16 cellular contexts compared by ENCODE assay signal in the genomic region with DNA sequence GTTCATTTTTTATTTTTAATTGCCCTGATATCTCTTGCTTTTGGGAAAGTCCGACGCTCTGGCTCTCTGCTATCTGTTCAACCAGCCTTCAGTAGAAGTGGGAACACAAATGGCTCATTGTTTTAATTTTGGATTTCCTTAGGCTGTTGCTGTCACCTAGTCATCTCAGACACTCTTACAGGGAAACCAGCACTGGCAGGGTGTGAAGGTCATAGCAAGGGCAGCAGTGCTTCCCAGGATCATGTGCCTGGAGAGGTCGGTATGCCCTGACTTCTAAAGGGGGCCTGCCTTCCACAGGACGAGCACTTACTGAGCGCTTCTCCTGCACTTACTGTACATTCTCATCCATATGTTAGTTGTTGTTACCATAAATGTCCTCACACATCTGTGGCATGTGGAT.
A peak's percentile ranks its signal among the peaks of the same experiment; 100 is the strongest.
DNase-seq lines count a peak whose midpoint lies in the region; ATAC-seq and TF ChIP-seq lines count a peak whose summit lies in the region.
"Had no signal": no experiment of that assay in that cellular context is flagged by ENCODE, and none has a peak within 500 bp of the region (broad histone marks: within the 10 kb centered on the region; RNA-seq: fewer than 3 reads in every experiment).

No MANE protein-coding gene starts in this region.

- peak overlapping the region in 11 of 12 donors; percentile 21 to 80 (median 66) for H3K27ac ChIP-seq in heart left ventricle
- no peak overlapping the region for H3K27ac ChIP-seq in aorta (ENCODE audit: low read depth in 1 of 2, low read length in 2 of 2)
- H3K27ac ChIP-seq: C4-2B, GM23248 had no signal

- intact Hi-C loops in heart left ventricle (cut with DNase I) = loop anchor here in 2 of 10 donors (5.0 to 10.0 kb wide), 3 partner anchors 33 to 704 kb away; no protein-coding TSS in a partner anchor
- intact Hi-C loops in left ventricle myocardium superior (cut with micrococcal nuclease) = no loop called here
- intact Hi-C loops in aorta (cut with DNase I) = no loop called here

- DNase-seq in foreskin melanocyte (peak; percentile 36), heart left ventricle (peak in 4 of 5 donors; percentile 58 to 82 (median 76)), left ventricle myocardium superior (peak; percentile 72), GM10266 (ENCODE audit: extremely low spot score) (no peak), AG20443 (ENCODE audit: low spot score) (no peak), aorta (no peak)
- DNase-seq: ACHN; AML-193; CD4-positive, alpha-beta T cell; DMS79 treated with DMSO at 0.1 percent for 48 hours; GF-D8; GM23248 had no signal

- no peak for TF ChIP-seq POLR2A in heart left ventricle (IDR thresholded peaks at IDR 0.05)

- ATAC-seq in heart left ventricle (peak; percentile 74 to 88 (median 79)), left ventricle myocardium superior (peak; percentile 79), HG03025 (IDR thresholded peaks at IDR 0.05; ENCODE audit: low FRiP score, unreplicated experiment) (no peak), aorta (ENCODE audit: low FRiP score) (no peak)
- ATAC-seq: GM12878 had no signal

- H3K27me3 ChIP-seq in heart left ventricle (no peaks in the 10 kb centered on the region), aorta (ENCODE audit: control insufficient read depth in 1 of 2, insufficient read depth in 2 of 2, low read length in 1 of 2) (no peaks in the 10 kb centered on the region)

- 41 to 56% (median 47%) methylated on average over 5 of the region's 5 CpGs for WGBS in heart left ventricle, 4 donors
- 83 to 86% methylated on average over 5 of the region's 5 CpGs for WGBS in aorta, 2 donors

- no peaks in the 10 kb centered on the region for H3K36me3 ChIP-seq in heart left ventricle
- H3K36me3 ChIP-seq in aorta (ENCODE audit: control insufficient read depth in 1 of 2, insufficient read depth in 2 of 2, low read length in 1 of 2) = no peaks in the 10 kb centered on the region
- H3K36me3 ChIP-seq: HAP-1 had no signal

- TF ChIP-seq CTCF in heart left ventricle (IDR thresholded peaks at IDR 0.05) (no peak), GM10266 (IDR thresholded peaks at IDR 0.05; ENCODE audit: control insufficient read depth, insufficient read depth, low read depth, missing control alignments) (no peak)

- H3K4me1 ChIP-seq in heart left ventricle = peaks cover 0 to 33% (median 18%) of the 10 kb centered on the region in 12 donors
- H3K4me1 ChIP-seq in aorta (ENCODE audit: control insufficient read depth in 1 of 2, insufficient read depth in 2 of 2, low read length in 2 of 2) = no peaks in the 10 kb centered on the region
- H3K4me1 ChIP-seq: HAP-1 had no signal

- H3K9me3 ChIP-seq in heart left ventricle = no peaks in the 10 kb centered on the region
- H3K9me3 ChIP-seq in aorta (ENCODE audit: control insufficient read depth, low read length) = no peaks in the 10 kb centered on the region
- H3K9me3 ChIP-seq: HAP-1 had no signal

- H3K4me3 ChIP-seq in heart left ventricle (no peak overlapping the region), aorta (ENCODE audit: low read length in 2 of 2) (no peak overlapping the region)
- H3K4me3 ChIP-seq: GM12878, GM23248, HAP-1 had no signal

Comparison
In these comparisons a context has a peak if more than half of its experiments do, and no peak if none do; other contexts are left out.
1. DNase-seq: peak in foreskin melanocyte (single experiment), heart left ventricle (4 of 5) and left ventricle myocardium superior (single experiment); none in GM10266 (single experiment), AG20443 (single experiment) and aorta (0 of 2).
2. ATAC-seq: peak in heart left ventricle (4 of 4) and left ventricle myocardium superior (single experiment); none in HG03025 (single experiment) and aorta (single experiment).
3. H3K27ac ChIP-seq: peak in heart left ventricle (11 of 12); none in aorta (0 of 2).